ENCODE assay signal across 18 cellular contexts in genomic region chr9:26812217-26812616, GRCh38.
A peak's percentile ranks its signal among the peaks of the same experiment; 100 is the strongest.
DNase-seq lines count a peak whose midpoint lies in the region; ATAC-seq and TF ChIP-seq lines count a peak whose summit lies in the region.
"Had no signal": no experiment of that assay in that cellular context is flagged by ENCODE, and none has a peak within 500 bp of the region (broad histone marks: within the 10 kb centered on the region; RNA-seq: fewer than 3 reads in every experiment).

No MANE protein-coding gene starts in this region.

- H3K27ac ChIP-seq in ascending aorta: no peak overlapping the region
- H3K27ac ChIP-seq: RWPE1, SJCRH30 had no signal

- peak; percentile 65 for ATAC-seq in GM18502 (IDR thresholded peaks at IDR 0.05; ENCODE audit: poor library complexity, unreplicated experiment)
- peak; percentile 40 for ATAC-seq in GM18909 (IDR thresholded peaks at IDR 0.05; ENCODE audit: poor library complexity, unreplicated experiment)
- peak; percentile 56 for ATAC-seq in GM21717 (IDR thresholded peaks at IDR 0.05; ENCODE audit: unreplicated experiment)
- peak; percentile 60 for ATAC-seq in HG03469 (IDR thresholded peaks at IDR 0.05; ENCODE audit: unreplicated experiment)
- no peak for ATAC-seq in Right ventricle myocardium superior (ENCODE audit: poor library complexity)
- ATAC-seq: T-helper 17 cell had no signal

- TF ChIP-seq CTCF in ascending aorta (IDR thresholded peaks at IDR 0.05) (no peak), GM10248 (IDR thresholded peaks at IDR 0.05; ENCODE audit: control extremely low read depth, extremely low read depth, low read depth, missing control alignments) (no peak)

- intact Hi-C loops in ascending aorta (cut with DNase I) (no loop called here), Right ventricle myocardium superior (cut with DNase I) (no loop called here)

- H3K27me3 ChIP-seq in ascending aorta: no peaks in the 10 kb centered on the region
- H3K27me3 ChIP-seq: SJCRH30 had no signal

- no peaks in the 10 kb centered on the region for H3K4me1 ChIP-seq in ascending aorta

- DNase-seq in ascending aorta (ENCODE audit: low spot score in 2 of 2) (no peak), NCI-H1048 (lab: John Stamatoyannopoulos, UW) (no peak), Right ventricle myocardium superior (no peak), GM10248 (ENCODE audit: extremely low spot score) (no peak)
- DNase-seq: 8988T; CD4-positive, alpha-beta memory T cell; NCI-H1417 treated with DMSO at 0.1 percent for 48 hours; NCI-H2029; NCI-H2171 treated with DMSO at 0.1 percent for 48 hours; NCI-H446 treated with DMSO at 0.1 percent for 48 hours; NCI-H748 treated with DMSO at 0.1 percent for 48 hours; SJCRH30; T-helper 17 cell had no signal

- POLR2A ChIA-PET in GM10248 (lab: Yijun Ruan, JAX): no interaction called here

- no peak overlapping the region for H3K4me3 ChIP-seq in ascending aorta
- H3K4me3 ChIP-seq: SJCRH30 had no signal

- CTCF ChIA-PET in GM10248 (lab: Yijun Ruan, JAX): no interaction called here

- H3K36me3 ChIP-seq in ascending aorta: no peaks in the 10 kb centered on the region
- H3K36me3 ChIP-seq: SJCRH30 had no signal

- no peaks in the 10 kb centered on the region for H3K9me3 ChIP-seq in ascending aorta
